17 cellular contexts compared by ENCODE assay signal in the genomic region with DNA sequence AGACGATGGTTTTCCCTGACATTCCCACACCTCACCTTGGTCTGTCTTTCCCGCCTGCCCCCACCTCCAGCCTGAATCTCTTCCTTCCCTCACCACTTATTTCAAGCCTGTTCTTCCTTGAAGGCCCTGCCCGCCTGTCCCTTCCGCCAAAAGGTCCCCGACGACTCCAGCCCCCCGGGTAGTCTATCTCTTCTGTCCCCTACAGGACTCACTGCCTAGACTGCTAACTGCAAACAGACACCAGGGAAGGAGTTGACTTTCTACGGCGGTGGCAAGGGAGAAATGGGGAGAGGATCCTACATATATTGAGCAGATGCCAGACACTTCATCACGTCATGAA. TPM values are rescaled to one million over a fixed set of nuclear protein-coding genes. Genes with fewer than 3 reads are reported as not detected.
DNase-seq lines count a peak whose midpoint lies in the region; ATAC-seq and TF ChIP-seq lines count a peak whose summit lies in the region.
"Had no signal": no experiment of that assay in that cellular context is flagged by ENCODE, and none has a peak within 500 bp of the region (broad histone marks: within the 10 kb centered on the region; RNA-seq: fewer than 3 reads in every experiment).

No MANE protein-coding gene starts in this region.

- H3K27me3 ChIP-seq in DND-41 (ENCODE audit: insufficient read depth, low read length, poor library complexity) (no peaks in the 10 kb centered on the region), osteoblast (ENCODE audit: insufficient read depth, low read length) (no peaks in the 10 kb centered on the region)
- H3K27me3 ChIP-seq: Peyer's patch had no signal

- no peak overlapping the region for H3K4me2 ChIP-seq in DND-41 (ENCODE audit: insufficient read depth, low read length)
- no peak overlapping the region for H3K4me2 ChIP-seq in osteoblast (ENCODE audit: insufficient read depth, low read length)

- H4K20me1 ChIP-seq in DND-41 (ENCODE audit: insufficient read depth, low read length) = no peaks in the 10 kb centered on the region; the same call in 1 of the 2 replicates
- no peaks in the 10 kb centered on the region for H4K20me1 ChIP-seq in osteoblast (ENCODE audit: insufficient read depth, low read length)

- no peak overlapping the region for H3K4me3 ChIP-seq in DND-41 (ENCODE audit: low read depth in 1 of 2, low read length in 2 of 2)
- no peak overlapping the region for H3K4me3 ChIP-seq in osteoblast (ENCODE audit: insufficient read depth, low read length)
- H3K4me3 ChIP-seq: GM12878, HAP-1, Peyer's patch had no signal

- peak; percentile 41 for DNase-seq in activated CD8-positive, alpha-beta memory T cell treated with anti-CD3 and anti-CD28 coated beads, Interleukin-2, amount 50 U/mL, for 48 hours
- no peak for DNase-seq in activated CD8-positive, alpha-beta memory T cell treated with anti-CD3 and anti-CD28 coated beads for 24 hours
- no peak for DNase-seq in DND-41
- DNase-seq in ecto neural progenitor cell (ENCODE audit: low spot score) = peak; percentile 43
- DNase-seq in osteoblast (ENCODE audit: insufficient read length, low spot score, missing footprints) = peak; percentile 37
- DNase-seq in GDM1 (lab: John Stamatoyannopoulos, UW) = no peak
- no peak for DNase-seq in NCI-H2107 treated with DMSO at 0.1 percent for 48 hours (lab: John Stamatoyannopoulos, UW; ENCODE audit: unreplicated experiment)
- DNase-seq: DMS79, KG1, NCI-H1105 treated with DMSO at 0.1 percent for 48 hours, NCI-H2029 treated with DMSO at 0.1 percent for 48 hours, NCI-H2171, NCI-H82 had no signal

- no peak for ATAC-seq in DND-41 (ENCODE audit: insufficient read depth, low read depth)
- ATAC-seq in HG03469 (IDR thresholded peaks at IDR 0.05; ENCODE audit: unreplicated experiment) = no peak

- H2AFZ ChIP-seq in DND-41 (ENCODE audit: low read depth, low read length) = 0 out of 2 replicates have a peak overlapping the region, but pooled peaks have one; percentile 83
- H2AFZ ChIP-seq in osteoblast (ENCODE audit: low read length) = no peak overlapping the region

- H3K36me3 ChIP-seq in DND-41 (ENCODE audit: insufficient read depth, low read length) = no peaks in the 10 kb centered on the region
- no peaks in the 10 kb centered on the region for H3K36me3 ChIP-seq in osteoblast (ENCODE audit: insufficient read depth, low read length)
- H3K36me3 ChIP-seq: HAP-1, Peyer's patch had no signal

- H3K9me3 ChIP-seq in DND-41 (ENCODE audit: insufficient read depth, low read length, severe bottlenecking) (peaks cover 18% of the 10 kb centered on the region), osteoblast (ENCODE audit: low read depth, low read length) (no peaks in the 10 kb centered on the region)
- H3K9me3 ChIP-seq: Peyer's patch had no signal

- H3K79me2 ChIP-seq in DND-41 (ENCODE audit: insufficient read depth, low read length) = no peaks in the 10 kb centered on the region
- H3K79me2 ChIP-seq in osteoblast (ENCODE audit: insufficient read depth, low read length) = no peaks in the 10 kb centered on the region

- no peak for TF ChIP-seq CTCF in DND-41 (IDR thresholded peaks at IDR 0.05; ENCODE audit: borderline replicate concordance, extremely low read depth, low read length, poor library complexity, severe bottlenecking)
- no peak for TF ChIP-seq CTCF in osteoblast (IDR thresholded peaks at IDR 0.05; ENCODE audit: extremely low read depth, low read depth, low read length)

- H3K9ac ChIP-seq in DND-41 (ENCODE audit: low read depth, low read length) = peak overlapping the region; percentile 41; the same call in 1 of the 2 replicates

- H3K27ac ChIP-seq in DND-41 (ENCODE audit: low read length) (peak overlapping the region; percentile 81), osteoblast (ENCODE audit: low read depth, low read length) (peak overlapping the region; percentile 39)
- H3K27ac ChIP-seq: Peyer's patch had no signal

- H3K4me1 ChIP-seq in DND-41 (ENCODE audit: insufficient read depth, low read length) = peaks cover 23% of the 10 kb centered on the region
- H3K4me1 ChIP-seq in osteoblast (ENCODE audit: insufficient read depth, low read length) = peaks cover 12% of the 10 kb centered on the region
- H3K4me1 ChIP-seq: HAP-1, Peyer's patch had no signal

RNA-seq across cellular contexts. Expression of gene NT5M, which starts 53.7 kb away (rescaled TPM):
- 0.36 and 1.2 TPM in 2 replicates for total RNA-seq in osteoblast

Comparison
In these comparisons a context has a peak if more than half of its experiments do, and no peak if none do; other contexts are left out.
1. DNase-seq: peak in activated CD8-positive, alpha-beta memory T cell treated with anti-CD3 and anti-CD28 coated beads, Interleukin-2, amount 50 U/mL, for 48 hours (single experiment), ecto neural progenitor cell (single experiment) and osteoblast (single experiment); none in activated CD8-positive, alpha-beta memory T cell treated with anti-CD3 and anti-CD28 coated beads for 24 hours (single experiment), DND-41 (single experiment), GDM1 (single experiment) and NCI-H2107 treated with DMSO at 0.1 percent for 48 hours (single experiment).